1 cellular context compared by ENCODE assay signal in genomic region chr6:52534966-52535390, GRCh38.
TF ChIP-seq lines count a peak whose summit lies in the region.

No MANE protein-coding gene starts in this region.

TF ChIP-seq in H1, 55 proteins besides CTCF, POLR2A, EP300 and RAD21:
- TF ChIP-seq HDAC2 (IDR thresholded peaks at IDR 0.05; ENCODE audit: borderline replicate concordance in 1 of 2, low read depth in 2 of 2, low read length in 2 of 2): no peak
- TF ChIP-seq USF2 (IDR thresholded peaks at IDR 0.05; ENCODE audit: low read length): no peak
- TF ChIP-seq SUZ12 (IDR thresholded peaks at IDR 0.05; ENCODE audit: low read length): no peak
- TF ChIP-seq KDM1A (IDR thresholded peaks at IDR 0.05; ENCODE audit: borderline replicate concordance, low read length): no peak
- no peak for TF ChIP-seq CEBPB (IDR thresholded peaks at IDR 0.05; ENCODE audit: low read depth, low read length)
- no peak for TF ChIP-seq FOSL1 (IDR thresholded peaks at IDR 0.05; ENCODE audit: insufficient read depth, low read depth, low read length)
- no peak for TF ChIP-seq RXRA (IDR thresholded peaks at IDR 0.05; ENCODE audit: insufficient read depth, low read depth, low read length)
- no peak for TF ChIP-seq KDM5A (IDR thresholded peaks at IDR 0.05; ENCODE audit: low read length)
- no peak for TF ChIP-seq SIRT6 (IDR thresholded peaks at IDR 0.05; ENCODE audit: low read length)
- no peak for TF ChIP-seq SAP30 (IDR thresholded peaks at IDR 0.05; ENCODE audit: insufficient read depth, insufficient replicate concordance, low read length)
- no peak for TF ChIP-seq YY1 (IDR thresholded peaks at IDR 0.05; ENCODE audit: low read depth, low read length)
- no peak for TF ChIP-seq ATF2 (IDR thresholded peaks at IDR 0.05; ENCODE audit: low read length)
- TF ChIP-seq CTBP2 (IDR thresholded peaks at IDR 0.05; ENCODE audit: borderline replicate concordance, insufficient read depth, insufficient read length, low read length): no peak
- no peak for TF ChIP-seq SRF (IDR thresholded peaks at IDR 0.05; ENCODE audit: low read depth, low read length)
- no peak for TF ChIP-seq BCL11A (IDR thresholded peaks at IDR 0.05; ENCODE audit: low read depth in 2 of 2, low read length in 2 of 2)
- TF ChIP-seq NANOG (IDR thresholded peaks at IDR 0.05; ENCODE audit: insufficient read depth, low read depth, low read length, poor library complexity, severe bottlenecking): no peak
